ENCODE assay signal across 2 cellular contexts in the genomic region with DNA sequence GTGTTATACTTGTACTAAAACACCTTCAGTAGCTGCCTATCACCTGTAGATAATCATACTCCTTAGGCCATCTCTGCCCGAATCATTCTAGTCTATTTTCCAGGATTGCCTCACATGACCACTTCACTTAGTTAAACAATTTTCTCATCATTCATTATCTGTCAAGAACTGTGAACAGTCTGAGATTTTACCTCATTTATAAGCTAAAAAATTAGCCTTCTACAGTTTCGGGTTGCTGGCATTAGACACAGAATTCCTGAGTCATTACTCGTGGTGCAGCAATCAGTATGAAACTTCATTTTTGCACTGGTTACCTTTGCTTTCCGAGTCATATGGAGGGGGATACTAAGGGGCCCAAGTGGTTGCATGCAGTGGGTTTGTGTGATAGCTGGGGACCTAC.
TF ChIP-seq lines count a peak whose summit lies in the region.

No MANE protein-coding gene starts in this region.

TF ChIP-seq in SK-N-SH, 30 proteins besides CTCF, POLR2A, EP300 and RAD21 (continues in another document):
- TF ChIP-seq TAF1 (IDR thresholded peaks at IDR 0.05; ENCODE audit: borderline replicate concordance, low read depth, low read length), result no peak
- peak; percentile 45; the same call in 1 of the 2 replicates for TF ChIP-seq JUND (IDR thresholded peaks at IDR 0.05)
- TF ChIP-seq FOXJ3 (CRISPR knock-in tag; IDR thresholded peaks at IDR 0.05), result no peak
- TF ChIP-seq RXRA (IDR thresholded peaks at IDR 0.05; ENCODE audit: borderline replicate concordance, low read depth), result no peak
- peak; percentile 23; the same call in 1 of the 2 replicates for TF ChIP-seq POLR2AphosphoS5 (IDR thresholded peaks at IDR 0.05; ENCODE audit: low read depth, low read length)
- TF ChIP-seq MEF2A (IDR thresholded peaks at IDR 0.05; ENCODE audit: borderline replicate concordance, low read depth), result no peak
- TF ChIP-seq GATA2 (CRISPR knock-in tag; IDR thresholded peaks at IDR 0.05), result no peak
- TF ChIP-seq, protein P1, sequence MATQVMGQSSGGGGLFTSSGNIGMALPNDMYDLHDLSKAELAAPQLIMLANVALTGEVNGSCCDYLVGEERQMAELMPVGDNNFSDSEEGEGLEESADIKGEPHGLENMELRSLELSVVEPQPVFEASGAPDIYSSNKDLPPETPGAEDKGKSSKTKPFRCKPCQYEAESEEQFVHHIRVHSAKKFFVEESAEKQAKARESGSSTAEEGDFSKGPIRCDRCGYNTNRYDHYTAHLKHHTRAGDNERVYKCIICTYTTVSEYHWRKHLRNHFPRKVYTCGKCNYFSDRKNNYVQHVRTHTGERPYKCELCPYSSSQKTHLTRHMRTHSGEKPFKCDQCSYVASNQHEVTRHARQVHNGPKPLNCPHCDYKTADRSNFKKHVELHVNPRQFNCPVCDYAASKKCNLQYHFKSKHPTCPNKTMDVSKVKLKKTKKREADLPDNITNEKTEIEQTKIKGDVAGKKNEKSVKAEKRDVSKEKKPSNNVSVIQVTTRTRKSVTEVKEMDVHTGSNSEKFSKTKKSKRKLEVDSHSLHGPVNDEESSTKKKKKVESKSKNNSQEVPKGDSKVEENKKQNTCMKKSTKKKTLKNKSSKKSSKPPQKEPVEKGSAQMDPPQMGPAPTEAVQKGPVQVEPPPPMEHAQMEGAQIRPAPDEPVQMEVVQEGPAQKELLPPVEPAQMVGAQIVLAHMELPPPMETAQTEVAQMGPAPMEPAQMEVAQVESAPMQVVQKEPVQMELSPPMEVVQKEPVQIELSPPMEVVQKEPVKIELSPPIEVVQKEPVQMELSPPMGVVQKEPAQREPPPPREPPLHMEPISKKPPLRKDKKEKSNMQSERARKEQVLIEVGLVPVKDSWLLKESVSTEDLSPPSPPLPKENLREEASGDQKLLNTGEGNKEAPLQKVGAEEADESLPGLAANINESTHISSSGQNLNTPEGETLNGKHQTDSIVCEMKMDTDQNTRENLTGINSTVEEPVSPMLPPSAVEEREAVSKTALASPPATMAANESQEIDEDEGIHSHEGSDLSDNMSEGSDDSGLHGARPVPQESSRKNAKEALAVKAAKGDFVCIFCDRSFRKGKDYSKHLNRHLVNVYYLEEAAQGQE (IDR thresholded peaks at IDR 0.05; ENCODE audit: low read depth, low read length), result no peak
- TF ChIP-seq, protein P2, sequence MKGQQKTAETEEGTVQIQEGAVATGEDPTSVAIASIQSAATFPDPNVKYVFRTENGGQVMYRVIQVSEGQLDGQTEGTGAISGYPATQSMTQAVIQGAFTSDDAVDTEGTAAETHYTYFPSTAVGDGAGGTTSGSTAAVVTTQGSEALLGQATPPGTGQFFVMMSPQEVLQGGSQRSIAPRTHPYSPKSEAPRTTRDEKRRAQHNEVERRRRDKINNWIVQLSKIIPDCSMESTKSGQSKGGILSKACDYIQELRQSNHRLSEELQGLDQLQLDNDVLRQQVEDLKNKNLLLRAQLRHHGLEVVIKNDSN (IDR thresholded peaks at IDR 0.05; ENCODE audit: borderline replicate concordance, low read depth), result peak; percentile 53; the same call in 1 of the 2 replicates
- no peak for TF ChIP-seq RFX5 (IDR thresholded peaks at IDR 0.05; ENCODE audit: low read length)
- TF ChIP-seq, protein P3, sequence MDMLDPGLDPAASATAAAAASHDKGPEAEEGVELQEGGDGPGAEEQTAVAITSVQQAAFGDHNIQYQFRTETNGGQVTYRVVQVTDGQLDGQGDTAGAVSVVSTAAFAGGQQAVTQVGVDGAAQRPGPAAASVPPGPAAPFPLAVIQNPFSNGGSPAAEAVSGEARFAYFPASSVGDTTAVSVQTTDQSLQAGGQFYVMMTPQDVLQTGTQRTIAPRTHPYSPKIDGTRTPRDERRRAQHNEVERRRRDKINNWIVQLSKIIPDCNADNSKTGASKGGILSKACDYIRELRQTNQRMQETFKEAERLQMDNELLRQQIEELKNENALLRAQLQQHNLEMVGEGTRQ (IDR thresholded peaks at IDR 0.05; ENCODE audit: borderline replicate concordance, low read depth, low read length), result no peak
- TF ChIP-seq, protein P4, sequence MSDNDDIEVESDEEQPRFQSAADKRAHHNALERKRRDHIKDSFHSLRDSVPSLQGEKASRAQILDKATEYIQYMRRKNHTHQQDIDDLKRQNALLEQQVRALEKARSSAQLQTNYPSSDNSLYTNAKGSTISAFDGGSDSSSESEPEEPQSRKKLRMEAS (IDR thresholded peaks at IDR 0.05; ENCODE audit: low read depth), result no peak
- no peak for TF ChIP-seq SIN3A (IDR thresholded peaks at IDR 0.05; ENCODE audit: borderline replicate concordance, low read depth, low read length)
- TF ChIP-seq ELF1 (IDR thresholded peaks at IDR 0.05), result no peak
- TF ChIP-seq NFIC (IDR thresholded peaks at IDR 0.05; ENCODE audit: borderline replicate concordance), result peak; percentile 66; the same call in 1 of the 2 replicates
- no peak for TF ChIP-seq RCOR1 (IDR thresholded peaks at IDR 0.05; ENCODE audit: low read length)
- TF ChIP-seq FOXM1 (IDR thresholded peaks at IDR 0.05; ENCODE audit: low read depth), result no peak
- TF ChIP-seq, protein P5, sequence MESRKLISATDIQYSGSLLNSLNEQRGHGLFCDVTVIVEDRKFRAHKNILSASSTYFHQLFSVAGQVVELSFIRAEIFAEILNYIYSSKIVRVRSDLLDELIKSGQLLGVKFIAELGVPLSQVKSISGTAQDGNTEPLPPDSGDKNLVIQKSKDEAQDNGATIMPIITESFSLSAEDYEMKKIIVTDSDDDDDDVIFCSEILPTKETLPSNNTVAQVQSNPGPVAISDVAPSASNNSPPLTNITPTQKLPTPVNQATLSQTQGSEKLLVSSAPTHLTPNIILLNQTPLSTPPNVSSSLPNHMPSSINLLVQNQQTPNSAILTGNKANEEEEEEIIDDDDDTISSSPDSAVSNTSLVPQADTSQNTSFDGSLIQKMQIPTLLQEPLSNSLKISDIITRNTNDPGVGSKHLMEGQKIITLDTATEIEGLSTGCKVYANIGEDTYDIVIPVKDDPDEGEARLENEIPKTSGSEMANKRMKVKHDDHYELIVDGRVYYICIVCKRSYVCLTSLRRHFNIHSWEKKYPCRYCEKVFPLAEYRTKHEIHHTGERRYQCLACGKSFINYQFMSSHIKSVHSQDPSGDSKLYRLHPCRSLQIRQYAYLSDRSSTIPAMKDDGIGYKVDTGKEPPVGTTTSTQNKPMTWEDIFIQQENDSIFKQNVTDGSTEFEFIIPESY (IDR thresholded peaks at IDR 0.05; ENCODE audit: borderline replicate concordance, low read depth), result no peak
- TF ChIP-seq TCF12 (IDR thresholded peaks at IDR 0.05), result peak; percentile 29; the same call in 1 of the 2 replicates
- TF ChIP-seq YY1 (IDR thresholded peaks at IDR 0.05; ENCODE audit: low read depth), result no peak
- TF ChIP-seq, protein P6, sequence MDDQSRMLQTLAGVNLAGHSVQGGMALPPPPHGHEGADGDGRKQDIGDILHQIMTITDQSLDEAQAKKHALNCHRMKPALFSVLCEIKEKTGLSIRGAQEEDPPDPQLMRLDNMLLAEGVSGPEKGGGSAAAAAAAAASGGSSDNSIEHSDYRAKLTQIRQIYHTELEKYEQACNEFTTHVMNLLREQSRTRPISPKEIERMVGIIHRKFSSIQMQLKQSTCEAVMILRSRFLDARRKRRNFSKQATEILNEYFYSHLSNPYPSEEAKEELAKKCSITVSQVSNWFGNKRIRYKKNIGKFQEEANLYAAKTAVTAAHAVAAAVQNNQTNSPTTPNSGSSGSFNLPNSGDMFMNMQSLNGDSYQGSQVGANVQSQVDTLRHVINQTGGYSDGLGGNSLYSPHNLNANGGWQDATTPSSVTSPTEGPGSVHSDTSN (IDR thresholded peaks at IDR 0.05), result peak; percentile 83
- no peak for TF ChIP-seq GABPA (IDR thresholded peaks at IDR 0.05; ENCODE audit: low read depth)
- no peak for TF ChIP-seq SMC3 (IDR thresholded peaks at IDR 0.05; ENCODE audit: low read depth, low read length)

TF ChIP-seq in HepG2, 621 proteins besides CTCF, POLR2A, EP300 and RAD21:
- no peak for TF ChIP-seq THAP11 (CRISPR knock-in tag; IDR thresholded peaks at IDR 0.05)
- TF ChIP-seq GTF2F1 (IDR thresholded peaks at IDR 0.05; ENCODE audit: low read length), result no peak
- no peak for TF ChIP-seq NFKB2 (CRISPR knock-in tag; IDR thresholded peaks at IDR 0.05; ENCODE audit: borderline replicate concordance)
- TF ChIP-seq, protein P7, sequence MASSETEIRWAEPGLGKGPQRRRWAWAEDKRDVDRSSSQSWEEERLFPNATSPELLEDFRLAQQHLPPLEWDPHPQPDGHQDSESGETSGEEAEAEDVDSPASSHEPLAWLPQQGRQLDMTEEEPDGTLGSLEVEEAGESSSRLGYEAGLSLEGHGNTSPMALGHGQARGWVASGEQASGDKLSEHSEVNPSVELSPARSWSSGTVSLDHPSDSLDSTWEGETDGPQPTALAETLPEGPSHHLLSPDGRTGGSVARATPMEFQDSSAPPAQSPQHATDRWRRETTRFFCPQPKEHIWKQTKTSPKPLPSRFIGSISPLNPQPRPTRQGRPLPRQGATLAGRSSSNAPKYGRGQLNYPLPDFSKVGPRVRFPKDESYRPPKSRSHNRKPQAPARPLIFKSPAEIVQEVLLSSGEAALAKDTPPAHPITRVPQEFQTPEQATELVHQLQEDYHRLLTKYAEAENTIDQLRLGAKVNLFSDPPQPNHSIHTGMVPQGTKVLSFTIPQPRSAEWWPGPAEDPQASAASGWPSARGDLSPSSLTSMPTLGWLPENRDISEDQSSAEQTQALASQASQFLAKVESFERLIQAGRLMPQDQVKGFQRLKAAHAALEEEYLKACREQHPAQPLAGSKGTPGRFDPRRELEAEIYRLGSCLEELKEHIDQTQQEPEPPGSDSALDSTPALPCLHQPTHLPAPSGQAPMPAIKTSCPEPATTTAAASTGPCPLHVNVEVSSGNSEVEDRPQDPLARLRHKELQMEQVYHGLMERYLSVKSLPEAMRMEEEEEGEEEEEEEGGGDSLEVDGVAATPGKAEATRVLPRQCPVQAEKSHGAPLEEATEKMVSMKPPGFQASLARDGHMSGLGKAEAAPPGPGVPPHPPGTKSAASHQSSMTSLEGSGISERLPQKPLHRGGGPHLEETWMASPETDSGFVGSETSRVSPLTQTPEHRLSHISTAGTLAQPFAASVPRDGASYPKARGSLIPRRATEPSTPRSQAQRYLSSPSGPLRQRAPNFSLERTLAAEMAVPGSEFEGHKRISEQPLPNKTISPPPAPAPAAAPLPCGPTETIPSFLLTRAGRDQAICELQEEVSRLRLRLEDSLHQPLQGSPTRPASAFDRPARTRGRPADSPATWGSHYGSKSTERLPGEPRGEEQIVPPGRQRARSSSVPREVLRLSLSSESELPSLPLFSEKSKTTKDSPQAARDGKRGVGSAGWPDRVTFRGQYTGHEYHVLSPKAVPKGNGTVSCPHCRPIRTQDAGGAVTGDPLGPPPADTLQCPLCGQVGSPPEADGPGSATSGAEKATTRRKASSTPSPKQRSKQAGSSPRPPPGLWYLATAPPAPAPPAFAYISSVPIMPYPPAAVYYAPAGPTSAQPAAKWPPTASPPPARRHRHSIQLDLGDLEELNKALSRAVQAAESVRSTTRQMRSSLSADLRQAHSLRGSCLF (CRISPR knock-in tag; IDR thresholded peaks at IDR 0.05; ENCODE audit: borderline replicate concordance), result no peak
- no peak for TF ChIP-seq ZSCAN20 (CRISPR knock-in tag; IDR thresholded peaks at IDR 0.05; ENCODE audit: borderline replicate concordance)
- no peak for TF ChIP-seq ZFP90 (CRISPR knock-in tag; IDR thresholded peaks at IDR 0.05; ENCODE audit: borderline replicate concordance)
- TF ChIP-seq ZFY (CRISPR knock-in tag; IDR thresholded peaks at IDR 0.05), result no peak
- TF ChIP-seq MYNN (CRISPR knock-in tag; IDR thresholded peaks at IDR 0.05; ENCODE audit: low read depth), result no peak
- TF ChIP-seq ZNF564 (CRISPR knock-in tag; IDR thresholded peaks at IDR 0.05), result no peak
- no peak for TF ChIP-seq EEA1 (CRISPR knock-in tag; IDR thresholded peaks at IDR 0.05; ENCODE audit: borderline replicate concordance)
- TF ChIP-seq ZNF850 (CRISPR knock-in tag; conservative IDR thresholded peaks at IDR 0.05), result no peak
- TF ChIP-seq ZNF672 (CRISPR knock-in tag; IDR thresholded peaks at IDR 0.05), result no peak
- no peak for TF ChIP-seq ZC3H4 (CRISPR knock-in tag; IDR thresholded peaks at IDR 0.05; ENCODE audit: borderline replicate concordance)
- no peak for TF ChIP-seq SATB2 (CRISPR knock-in tag; IDR thresholded peaks at IDR 0.05)
- TF ChIP-seq AGO2 (optimal IDR thresholded peaks at IDR 0.05; ENCODE audit: low read depth, low read length), result no peak
- TF ChIP-seq, protein P8, sequence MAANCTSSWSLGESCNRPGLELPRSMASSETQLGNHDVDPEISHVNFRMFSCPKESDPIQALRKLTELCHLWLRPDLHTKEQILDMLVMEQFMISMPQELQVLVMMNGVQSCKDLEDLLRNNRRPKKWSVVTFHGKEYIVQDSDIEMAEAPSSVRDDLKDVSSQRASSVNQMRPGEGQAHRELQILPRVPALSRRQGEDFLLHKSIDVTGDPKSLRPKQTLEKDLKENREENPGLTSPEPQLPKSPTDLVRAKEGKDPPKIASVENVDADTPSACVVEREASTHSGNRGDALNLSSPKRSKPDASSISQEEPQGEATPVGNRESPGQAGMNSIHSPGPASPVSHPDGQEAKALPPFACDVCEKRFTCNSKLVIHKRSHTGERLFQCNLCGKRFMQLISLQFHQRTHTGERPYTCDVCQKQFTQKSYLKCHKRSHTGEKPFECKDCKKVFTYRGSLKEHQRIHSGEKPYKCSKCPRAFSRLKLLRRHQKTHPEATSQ (CRISPR knock-in tag; IDR thresholded peaks at IDR 0.05; ENCODE audit: borderline replicate concordance), result no peak
- no peak for TF ChIP-seq HNRNPUL1 (IDR thresholded peaks at IDR 0.05; ENCODE audit: low read depth, low read length)
